ENCODE assay signal across 2 cellular contexts in the genomic region with DNA sequence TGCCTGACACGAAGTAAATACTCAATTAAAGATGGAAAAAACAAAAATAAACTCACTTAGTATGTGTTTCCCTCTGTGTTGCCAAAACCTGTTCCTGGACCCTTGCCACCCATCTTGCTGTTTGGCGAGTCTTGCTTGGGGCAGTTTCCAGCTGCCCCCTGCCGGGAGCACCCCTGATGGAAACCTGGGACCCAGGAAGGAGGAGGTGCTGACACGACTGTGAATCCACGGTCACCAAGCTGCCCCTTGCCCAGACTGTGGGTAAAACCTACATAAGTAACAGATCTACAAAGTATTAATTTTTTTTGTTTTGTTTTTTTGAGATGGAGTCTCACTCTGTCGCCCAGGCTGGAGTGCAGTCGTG.
A peak's percentile ranks its signal among the peaks of the same experiment; 100 is the strongest.
TF ChIP-seq lines count a peak whose summit lies in the region.

No MANE protein-coding gene starts in this region.

TF ChIP-seq in A549, 52 proteins besides CTCF, POLR2A, EP300 and RAD21:
- TF ChIP-seq CBX8 (IDR thresholded peaks at IDR 0.05): no peak
- TF ChIP-seq, protein P1, sequence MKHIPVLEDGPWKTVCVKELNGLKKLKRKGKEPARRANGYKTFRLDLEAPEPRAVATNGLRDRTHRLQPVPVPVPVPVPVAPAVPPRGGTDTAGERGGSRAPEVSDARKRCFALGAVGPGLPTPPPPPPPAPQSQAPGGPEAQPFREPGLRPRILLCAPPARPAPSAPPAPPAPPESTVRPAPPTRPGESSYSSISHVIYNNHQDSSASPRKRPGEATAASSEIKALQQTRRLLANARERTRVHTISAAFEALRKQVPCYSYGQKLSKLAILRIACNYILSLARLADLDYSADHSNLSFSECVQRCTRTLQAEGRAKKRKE (CRISPR knock-in tag; IDR thresholded peaks at IDR 0.05; ENCODE audit: low read depth): no peak
- TF ChIP-seq, protein P2, sequence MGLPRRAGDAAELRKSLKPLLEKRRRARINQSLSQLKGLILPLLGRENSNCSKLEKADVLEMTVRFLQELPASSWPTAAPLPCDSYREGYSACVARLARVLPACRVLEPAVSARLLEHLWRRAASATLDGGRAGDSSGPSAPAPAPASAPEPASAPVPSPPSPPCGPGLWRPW (IDR thresholded peaks at IDR 0.05): no peak
- TF ChIP-seq ESRRA (IDR thresholded peaks at IDR 0.05; ENCODE audit: borderline replicate concordance, low read length): no peak
- no peak for TF ChIP-seq KDM5A (IDR thresholded peaks at IDR 0.05)
- TF ChIP-seq FOSL2 (IDR thresholded peaks at IDR 0.05): no peak
- TF ChIP-seq FOSL2 (CRISPR knock-in tag; IDR thresholded peaks at IDR 0.05): no peak
- TF ChIP-seq, protein P3, sequence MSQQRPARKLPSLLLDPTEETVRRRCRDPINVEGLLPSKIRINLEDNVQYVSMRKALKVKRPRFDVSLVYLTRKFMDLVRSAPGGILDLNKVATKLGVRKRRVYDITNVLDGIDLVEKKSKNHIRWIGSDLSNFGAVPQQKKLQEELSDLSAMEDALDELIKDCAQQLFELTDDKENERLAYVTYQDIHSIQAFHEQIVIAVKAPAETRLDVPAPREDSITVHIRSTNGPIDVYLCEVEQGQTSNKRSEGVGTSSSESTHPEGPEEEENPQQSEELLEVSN (IDR thresholded peaks at IDR 0.05; ENCODE audit: borderline replicate concordance, low read depth): no peak
- TF ChIP-seq, protein P4, sequence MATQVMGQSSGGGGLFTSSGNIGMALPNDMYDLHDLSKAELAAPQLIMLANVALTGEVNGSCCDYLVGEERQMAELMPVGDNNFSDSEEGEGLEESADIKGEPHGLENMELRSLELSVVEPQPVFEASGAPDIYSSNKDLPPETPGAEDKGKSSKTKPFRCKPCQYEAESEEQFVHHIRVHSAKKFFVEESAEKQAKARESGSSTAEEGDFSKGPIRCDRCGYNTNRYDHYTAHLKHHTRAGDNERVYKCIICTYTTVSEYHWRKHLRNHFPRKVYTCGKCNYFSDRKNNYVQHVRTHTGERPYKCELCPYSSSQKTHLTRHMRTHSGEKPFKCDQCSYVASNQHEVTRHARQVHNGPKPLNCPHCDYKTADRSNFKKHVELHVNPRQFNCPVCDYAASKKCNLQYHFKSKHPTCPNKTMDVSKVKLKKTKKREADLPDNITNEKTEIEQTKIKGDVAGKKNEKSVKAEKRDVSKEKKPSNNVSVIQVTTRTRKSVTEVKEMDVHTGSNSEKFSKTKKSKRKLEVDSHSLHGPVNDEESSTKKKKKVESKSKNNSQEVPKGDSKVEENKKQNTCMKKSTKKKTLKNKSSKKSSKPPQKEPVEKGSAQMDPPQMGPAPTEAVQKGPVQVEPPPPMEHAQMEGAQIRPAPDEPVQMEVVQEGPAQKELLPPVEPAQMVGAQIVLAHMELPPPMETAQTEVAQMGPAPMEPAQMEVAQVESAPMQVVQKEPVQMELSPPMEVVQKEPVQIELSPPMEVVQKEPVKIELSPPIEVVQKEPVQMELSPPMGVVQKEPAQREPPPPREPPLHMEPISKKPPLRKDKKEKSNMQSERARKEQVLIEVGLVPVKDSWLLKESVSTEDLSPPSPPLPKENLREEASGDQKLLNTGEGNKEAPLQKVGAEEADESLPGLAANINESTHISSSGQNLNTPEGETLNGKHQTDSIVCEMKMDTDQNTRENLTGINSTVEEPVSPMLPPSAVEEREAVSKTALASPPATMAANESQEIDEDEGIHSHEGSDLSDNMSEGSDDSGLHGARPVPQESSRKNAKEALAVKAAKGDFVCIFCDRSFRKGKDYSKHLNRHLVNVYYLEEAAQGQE (IDR thresholded peaks at IDR 0.05): no peak
- TF ChIP-seq, protein P5, sequence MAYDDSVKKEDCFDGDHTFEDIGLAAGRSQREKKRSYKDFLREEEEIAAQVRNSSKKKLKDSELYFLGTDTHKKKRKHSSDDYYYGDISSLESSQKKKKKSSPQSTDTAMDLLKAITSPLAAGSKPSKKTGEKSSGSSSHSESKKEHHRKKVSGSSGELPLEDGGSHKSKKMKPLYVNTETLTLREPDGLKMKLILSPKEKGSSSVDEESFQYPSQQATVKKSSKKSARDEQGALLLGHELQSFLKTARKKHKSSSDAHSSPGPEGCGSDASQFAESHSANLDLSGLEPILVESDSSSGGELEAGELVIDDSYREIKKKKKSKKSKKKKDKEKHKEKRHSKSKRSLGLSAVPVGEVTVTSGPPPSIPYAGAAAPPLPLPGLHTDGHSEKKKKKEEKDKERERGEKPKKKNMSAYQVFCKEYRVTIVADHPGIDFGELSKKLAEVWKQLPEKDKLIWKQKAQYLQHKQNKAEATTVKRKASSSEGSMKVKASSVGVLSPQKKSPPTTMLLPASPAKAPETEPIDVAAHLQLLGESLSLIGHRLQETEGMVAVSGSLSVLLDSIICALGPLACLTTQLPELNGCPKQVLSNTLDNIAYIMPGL (CRISPR knock-in tag; IDR thresholded peaks at IDR 0.05; ENCODE audit: borderline replicate concordance): no peak
- TF ChIP-seq, protein P6, sequence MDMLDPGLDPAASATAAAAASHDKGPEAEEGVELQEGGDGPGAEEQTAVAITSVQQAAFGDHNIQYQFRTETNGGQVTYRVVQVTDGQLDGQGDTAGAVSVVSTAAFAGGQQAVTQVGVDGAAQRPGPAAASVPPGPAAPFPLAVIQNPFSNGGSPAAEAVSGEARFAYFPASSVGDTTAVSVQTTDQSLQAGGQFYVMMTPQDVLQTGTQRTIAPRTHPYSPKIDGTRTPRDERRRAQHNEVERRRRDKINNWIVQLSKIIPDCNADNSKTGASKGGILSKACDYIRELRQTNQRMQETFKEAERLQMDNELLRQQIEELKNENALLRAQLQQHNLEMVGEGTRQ (IDR thresholded peaks at IDR 0.05): no peak
- TF ChIP-seq TFCP2L1 (CRISPR knock-in tag; IDR thresholded peaks at IDR 0.05): no peak
- no peak for TF ChIP-seq MAZ (IDR thresholded peaks at IDR 0.05; ENCODE audit: borderline replicate concordance, low read depth, low read length)
- TF ChIP-seq MAFK (IDR thresholded peaks at IDR 0.05; ENCODE audit: partially characterized antibody): no peak
- TF ChIP-seq JUNB (IDR thresholded peaks at IDR 0.05): no peak
- TF ChIP-seq CBX2 (IDR thresholded peaks at IDR 0.05; ENCODE audit: borderline replicate concordance, low read depth): no peak

TF ChIP-seq in HepG2, 621 proteins besides CTCF, POLR2A, EP300 and RAD21 (continues in another document):
- TF ChIP-seq NCOA1 (CRISPR knock-in tag; IDR thresholded peaks at IDR 0.05) (no peak), TBX3 (IDR thresholded peaks at IDR 0.05; ENCODE audit: borderline replicate concordance) (no peak), ZZZ3 (CRISPR knock-in tag; IDR thresholded peaks at IDR 0.05; ENCODE audit: borderline replicate concordance) (no peak), SSRP1 (CRISPR knock-in tag; IDR thresholded peaks at IDR 0.05) (no peak), NFE2 (CRISPR knock-in tag; IDR thresholded peaks at IDR 0.05) (no peak), ARID2 (CRISPR knock-in tag; IDR thresholded peaks at IDR 0.05; ENCODE audit: borderline replicate concordance) (0 out of 2 replicates have a peak, but pooled peaks have one; percentile 44), ISL2 (CRISPR knock-in tag; IDR thresholded peaks at IDR 0.05) (0 out of 2 replicates have a peak, but pooled peaks have one; percentile 8), ZNF772 (CRISPR knock-in tag; IDR thresholded peaks at IDR 0.05) (no peak), ZNF446 (CRISPR knock-in tag; IDR thresholded peaks at IDR 0.05) (no peak), ZFY (CRISPR knock-in tag; IDR thresholded peaks at IDR 0.05) (no peak), KDM2A (CRISPR knock-in tag; IDR thresholded peaks at IDR 0.05; ENCODE audit: borderline replicate concordance, low read depth) (no peak), ADNP (CRISPR knock-in tag; IDR thresholded peaks at IDR 0.05) (no peak), TOPORS (CRISPR knock-in tag; IDR thresholded peaks at IDR 0.05) (0 out of 2 replicates have a peak, but pooled peaks have one; percentile 54), ZBTB8A (CRISPR knock-in tag; IDR thresholded peaks at IDR 0.05; ENCODE audit: borderline replicate concordance, low read depth) (no peak), STAT5B (CRISPR knock-in tag; IDR thresholded peaks at IDR 0.05) (no peak), SNAI1 (CRISPR knock-in tag; IDR thresholded peaks at IDR 0.05; ENCODE audit: borderline replicate concordance) (no peak), ZNF256 (CRISPR knock-in tag; conservative IDR thresholded peaks at IDR 0.05) (no peak), ZNF713 (CRISPR knock-in tag; IDR thresholded peaks at IDR 0.05) (no peak), STAG1 (CRISPR knock-in tag; IDR thresholded peaks at IDR 0.05) (peak; percentile 73), SMC3 (IDR thresholded peaks at IDR 0.05; ENCODE audit: low read length) (peak; percentile 32), ZNF343 (CRISPR knock-in tag; IDR thresholded peaks at IDR 0.05) (no peak), REL (CRISPR knock-in tag; conservative IDR thresholded peaks at IDR 0.05) (no peak)
- TF ChIP-seq, protein P7, sequence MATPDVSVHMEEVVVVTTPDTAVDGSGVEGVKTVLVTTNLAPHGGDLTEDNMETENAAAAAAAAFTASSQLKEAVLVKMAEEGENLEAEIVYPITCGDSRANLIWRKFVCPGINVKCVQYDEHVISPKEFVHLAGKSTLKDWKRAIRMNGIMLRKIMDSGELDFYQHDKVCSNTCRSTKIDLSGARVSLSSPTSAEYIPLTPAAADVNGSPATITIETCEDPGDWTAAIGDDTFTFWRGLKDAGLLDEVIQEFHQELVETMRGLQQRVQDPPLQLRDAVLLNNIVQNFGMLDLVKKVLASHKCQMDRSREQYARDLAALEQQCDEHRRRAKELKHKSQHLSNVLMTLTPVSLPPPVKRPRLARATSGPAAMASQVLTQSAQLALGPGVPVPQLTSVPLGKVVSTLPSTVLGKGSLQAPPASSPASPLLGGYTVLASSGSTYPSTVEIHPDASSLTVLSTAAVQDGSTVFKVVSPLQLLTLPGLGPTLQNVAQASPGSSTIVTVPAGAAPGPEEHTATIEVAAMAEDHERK (CRISPR knock-in tag; IDR thresholded peaks at IDR 0.05; ENCODE audit: low read depth): no peak
- TF ChIP-seq, protein P8, sequence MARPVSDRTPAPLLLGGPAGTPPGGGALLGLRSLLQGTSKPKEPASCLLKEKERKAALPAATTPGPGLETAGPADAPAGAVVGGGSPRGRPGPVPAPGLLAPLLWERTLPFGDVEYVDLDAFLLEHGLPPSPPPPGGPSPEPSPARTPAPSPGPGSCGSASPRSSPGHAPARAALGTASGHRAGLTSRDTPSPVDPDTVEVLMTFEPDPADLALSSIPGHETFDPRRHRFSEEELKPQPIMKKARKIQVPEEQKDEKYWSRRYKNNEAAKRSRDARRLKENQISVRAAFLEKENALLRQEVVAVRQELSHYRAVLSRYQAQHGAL (CRISPR knock-in tag; IDR thresholded peaks at IDR 0.05; ENCODE audit: not compliant biosample characterization): no peak
- TF ChIP-seq, protein P9, sequence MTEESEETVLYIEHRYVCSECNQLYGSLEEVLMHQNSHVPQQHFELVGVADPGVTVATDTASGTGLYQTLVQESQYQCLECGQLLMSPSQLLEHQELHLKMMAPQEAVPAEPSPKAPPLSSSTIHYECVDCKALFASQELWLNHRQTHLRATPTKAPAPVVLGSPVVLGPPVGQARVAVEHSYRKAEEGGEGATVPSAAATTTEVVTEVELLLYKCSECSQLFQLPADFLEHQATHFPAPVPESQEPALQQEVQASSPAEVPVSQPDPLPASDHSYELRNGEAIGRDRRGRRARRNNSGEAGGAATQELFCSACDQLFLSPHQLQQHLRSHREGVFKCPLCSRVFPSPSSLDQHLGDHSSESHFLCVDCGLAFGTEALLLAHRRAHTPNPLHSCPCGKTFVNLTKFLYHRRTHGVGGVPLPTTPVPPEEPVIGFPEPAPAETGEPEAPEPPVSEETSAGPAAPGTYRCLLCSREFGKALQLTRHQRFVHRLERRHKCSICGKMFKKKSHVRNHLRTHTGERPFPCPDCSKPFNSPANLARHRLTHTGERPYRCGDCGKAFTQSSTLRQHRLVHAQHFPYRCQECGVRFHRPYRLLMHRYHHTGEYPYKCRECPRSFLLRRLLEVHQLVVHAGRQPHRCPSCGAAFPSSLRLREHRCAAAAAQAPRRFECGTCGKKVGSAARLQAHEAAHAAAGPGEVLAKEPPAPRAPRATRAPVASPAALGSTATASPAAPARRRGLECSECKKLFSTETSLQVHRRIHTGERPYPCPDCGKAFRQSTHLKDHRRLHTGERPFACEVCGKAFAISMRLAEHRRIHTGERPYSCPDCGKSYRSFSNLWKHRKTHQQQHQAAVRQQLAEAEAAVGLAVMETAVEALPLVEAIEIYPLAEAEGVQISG (CRISPR knock-in tag; IDR thresholded peaks at IDR 0.05): 0 out of 2 replicates have a peak, but pooled peaks have one; percentile 22
- TF ChIP-seq, protein P10, sequence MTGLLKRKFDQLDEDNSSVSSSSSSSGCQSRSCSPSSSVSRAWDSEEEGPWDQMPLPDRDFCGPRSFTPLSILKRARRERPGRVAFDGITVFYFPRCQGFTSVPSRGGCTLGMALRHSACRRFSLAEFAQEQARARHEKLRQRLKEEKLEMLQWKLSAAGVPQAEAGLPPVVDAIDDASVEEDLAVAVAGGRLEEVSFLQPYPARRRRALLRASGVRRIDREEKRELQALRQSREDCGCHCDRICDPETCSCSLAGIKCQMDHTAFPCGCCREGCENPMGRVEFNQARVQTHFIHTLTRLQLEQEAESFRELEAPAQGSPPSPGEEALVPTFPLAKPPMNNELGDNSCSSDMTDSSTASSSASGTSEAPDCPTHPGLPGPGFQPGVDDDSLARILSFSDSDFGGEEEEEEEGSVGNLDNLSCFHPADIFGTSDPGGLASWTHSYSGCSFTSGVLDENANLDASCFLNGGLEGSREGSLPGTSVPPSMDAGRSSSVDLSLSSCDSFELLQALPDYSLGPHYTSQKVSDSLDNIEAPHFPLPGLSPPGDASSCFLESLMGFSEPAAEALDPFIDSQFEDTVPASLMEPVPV (CRISPR knock-in tag; IDR thresholded peaks at IDR 0.05): no peak
- TF ChIP-seq, protein P11, sequence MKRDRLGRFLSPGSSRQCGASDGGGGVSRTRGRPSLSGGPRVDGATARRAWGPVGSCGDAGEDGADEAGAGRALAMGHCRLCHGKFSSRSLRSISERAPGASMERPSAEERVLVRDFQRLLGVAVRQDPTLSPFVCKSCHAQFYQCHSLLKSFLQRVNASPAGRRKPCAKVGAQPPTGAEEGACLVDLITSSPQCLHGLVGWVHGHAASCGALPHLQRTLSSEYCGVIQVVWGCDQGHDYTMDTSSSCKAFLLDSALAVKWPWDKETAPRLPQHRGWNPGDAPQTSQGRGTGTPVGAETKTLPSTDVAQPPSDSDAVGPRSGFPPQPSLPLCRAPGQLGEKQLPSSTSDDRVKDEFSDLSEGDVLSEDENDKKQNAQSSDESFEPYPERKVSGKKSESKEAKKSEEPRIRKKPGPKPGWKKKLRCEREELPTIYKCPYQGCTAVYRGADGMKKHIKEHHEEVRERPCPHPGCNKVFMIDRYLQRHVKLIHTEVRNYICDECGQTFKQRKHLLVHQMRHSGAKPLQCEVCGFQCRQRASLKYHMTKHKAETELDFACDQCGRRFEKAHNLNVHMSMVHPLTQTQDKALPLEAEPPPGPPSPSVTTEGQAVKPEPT (CRISPR knock-in tag; IDR thresholded peaks at IDR 0.05; ENCODE audit: low read depth): no peak
- TF ChIP-seq, protein P12, sequence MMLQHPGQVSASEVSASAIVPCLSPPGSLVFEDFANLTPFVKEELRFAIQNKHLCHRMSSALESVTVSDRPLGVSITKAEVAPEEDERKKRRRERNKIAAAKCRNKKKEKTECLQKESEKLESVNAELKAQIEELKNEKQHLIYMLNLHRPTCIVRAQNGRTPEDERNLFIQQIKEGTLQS (CRISPR knock-in tag; IDR thresholded peaks at IDR 0.05): no peak
- TF ChIP-seq, protein P13, sequence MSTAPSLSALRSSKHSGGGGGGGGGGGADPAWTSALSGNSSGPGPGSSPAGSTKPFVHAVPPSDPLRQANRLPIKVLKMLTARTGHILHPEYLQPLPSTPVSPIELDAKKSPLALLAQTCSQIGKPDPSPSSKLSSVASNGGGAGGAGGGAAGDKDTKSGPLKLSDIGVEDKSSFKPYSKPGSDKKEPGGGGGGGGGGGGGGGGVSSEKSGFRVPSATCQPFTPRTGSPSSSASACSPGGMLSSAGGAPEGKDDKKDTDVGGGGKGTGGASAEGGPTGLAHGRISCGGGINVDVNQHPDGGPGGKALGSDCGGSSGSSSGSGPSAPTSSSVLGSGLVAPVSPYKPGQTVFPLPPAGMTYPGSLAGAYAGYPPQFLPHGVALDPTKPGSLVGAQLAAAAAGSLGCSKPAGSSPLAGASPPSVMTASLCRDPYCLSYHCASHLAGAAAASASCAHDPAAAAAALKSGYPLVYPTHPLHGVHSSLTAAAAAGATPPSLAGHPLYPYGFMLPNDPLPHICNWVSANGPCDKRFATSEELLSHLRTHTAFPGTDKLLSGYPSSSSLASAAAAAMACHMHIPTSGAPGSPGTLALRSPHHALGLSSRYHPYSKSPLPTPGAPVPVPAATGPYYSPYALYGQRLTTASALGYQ (CRISPR knock-in tag; IDR thresholded peaks at IDR 0.05): no peak
